23 cellular contexts compared by ENCODE assay signal in genomic region chr14:90356925-90357324, GRCh38. TPM values are rescaled to one million over a fixed set of nuclear protein-coding genes. Genes with fewer than 3 reads are reported as not detected.
A peak's percentile ranks its signal among the peaks of the same experiment; 100 is the strongest.
DNase-seq lines count a peak whose midpoint lies in the region; ATAC-seq, FAIRE-seq and TF ChIP-seq lines count a peak whose summit lies in the region.
"Had no signal": no experiment of that assay in that cellular context is flagged by ENCODE, and none has a peak within 500 bp of the region (broad histone marks: within the 10 kb centered on the region; RNA-seq: fewer than 3 reads in every experiment).

No MANE protein-coding gene starts in this region.

- ATAC-seq in HepG2 (peak; percentile 39; the same call in 2 of the 3 replicates), right lobe of liver (peak; percentile 72 to 80 (median 77))
- ATAC-seq: CD8-positive, alpha-beta T cell; GM12878 had no signal

- DNase-seq in HepG2 (ENCODE audit: low spot score) (no peak), right lobe of liver (no peak), COLO668 (lab: John Stamatoyannopoulos, UW; ENCODE audit: unreplicated experiment) (no peak), HK-2 (ENCODE audit: unreplicated experiment) (no peak), GM13976 (ENCODE audit: low spot score) (no peak)
- DNase-seq: 8988T; AML-193; CD4-positive, alpha-beta T cell; CD8-positive, alpha-beta T cell; COR-L47; DMS 273 treated with DMSO at 0.1 percent for 48 hours; DMS153; DMS53; DMS79; DND-41; EL; GDM1 had no signal

- POLR2A ChIA-PET in HepG2 (lab: Yijun Ruan, JAX): no interaction called here

- TF ChIP-seq POLR2A in HepG2 (IDR thresholded peaks at IDR 0.05; ENCODE audit: insufficient read depth in 1 of 2, low read depth in 2 of 2, low read length in 2 of 2) (no peak), right lobe of liver (IDR thresholded peaks at IDR 0.05) (no peak)

- TF ChIP-seq RAD21 in HepG2 (CRISPR knock-in tag; IDR thresholded peaks at IDR 0.05): no peak

- in situ Hi-C loops in HepG2 (cut with HindIII; ENCODE audit: extremely low pct_ligation_motif_present, low pct_unique_long_range_greater_than_20kb) (no loop called here), GM13976 (cut with MboI; ENCODE audit: low sequenced_read_pairs, unreplicated experiment) (no loop called here)

- no peak overlapping the region for H3K4me3 ChIP-seq in HepG2 (replicated peaks in 1 of 3; ENCODE audit: insufficient read depth in 1 of 3, low read depth in 2 of 3, low read length in 3 of 3)
- H3K4me3 ChIP-seq in right lobe of liver: no peak overlapping the region
- H3K4me3 ChIP-seq: BLaER1 treated with 17β-estradiol and CSF1 and Interleukin-3, amounts not matched to agents 10 nM and 100 nM; GM12878 had no signal

- intact Hi-C loops in HepG2 (cut with micrococcal nuclease; ENCODE audit: unreplicated experiment) (no loop called here), right lobe of liver (cut with DNase I) (no loop called here)

- H2AFZ ChIP-seq in HepG2 (ENCODE audit: low read length): no peak overlapping the region

- BruUV-seq in HepG2 (replicated peaks; lab: Mats Ljungman, UMichigan): no TSS peak

- WGBS in HepG2 (ENCODE audit: low lambda C conversion rate): 0% methylated on average over 1 of the region's 1 CpG
- 23% methylated on average over 1 of the region's 1 CpG for WGBS in right lobe of liver (ENCODE audit: insufficient coverage, low coverage, low lambda C conversion rate, missing lambda C conversion rate)

- H4K20me1 ChIP-seq in HepG2 (ENCODE audit: insufficient read depth, low read length): no peaks in the 10 kb centered on the region
- H4K20me1 ChIP-seq: BLaER1 treated with 17β-estradiol and CSF1 and Interleukin-3, amounts not matched to agents 10 nM and 100 nM had no signal

- peaks cover 28% of the 10 kb centered on the region for H3K4me1 ChIP-seq in HepG2 (ENCODE audit: insufficient read depth, low read length)
- peaks cover 0 to 28% (median 13%) of the 10 kb centered on the region in 4 donors for H3K4me1 ChIP-seq in right lobe of liver
- H3K4me1 ChIP-seq: BLaER1 treated with 17β-estradiol and CSF1 and Interleukin-3, amounts not matched to agents 10 nM and 100 nM had no signal

- H3K36me3 ChIP-seq in HepG2 (replicated peaks in 1 of 2; ENCODE audit: control insufficient read depth in 1 of 2, insufficient read depth in 2 of 2, low read length in 2 of 2) (no peaks in the 10 kb centered on the region), right lobe of liver (no peaks in the 10 kb centered on the region)
- H3K36me3 ChIP-seq: BLaER1 treated with 17β-estradiol and CSF1 and Interleukin-3, amounts not matched to agents 10 nM and 100 nM had no signal

- H3K9me3 ChIP-seq in HepG2 (ENCODE audit: low read length): no peaks in the 10 kb centered on the region
- H3K9me3 ChIP-seq in right lobe of liver: no peaks in the 10 kb centered on the region
- H3K9me3 ChIP-seq: BLaER1 treated with 17β-estradiol and CSF1 and Interleukin-3, amounts not matched to agents 10 nM and 100 nM had no signal

- TF ChIP-seq EP300 in HepG2 (IDR thresholded peaks at IDR 0.05; ENCODE audit: low read depth in 2 of 2, low read length in 2 of 2) (no peak; a peak in 1 of 4 replicates), HepG2 (CRISPR knock-in tag; IDR thresholded peaks at IDR 0.05; ENCODE audit: borderline replicate concordance) (no peak)

- TF ChIP-seq CTCF in HepG2 (CRISPR knock-in tag; IDR thresholded peaks at IDR 0.05) (no peak), right lobe of liver (IDR thresholded peaks at IDR 0.05) (no peak), GM13976 (IDR thresholded peaks at IDR 0.05; ENCODE audit: borderline replicate concordance, control extremely low read depth, extremely low read depth, insufficient read depth, missing control alignments) (no peak)

- CTCF ChIA-PET in HepG2 (lab: Yijun Ruan, JAX; ENCODE audit: low intra/inter-chr PET ratio, low total read pairs): no interaction called here

- H3K4me2 ChIP-seq in HepG2 (ENCODE audit: low read depth, low read length): no peak overlapping the region
- H3K4me2 ChIP-seq: BLaER1 treated with 17β-estradiol and CSF1 and Interleukin-3, amounts not matched to agents 10 nM and 100 nM had no signal

- no peaks in the 10 kb centered on the region for H3K27me3 ChIP-seq in HepG2 (ENCODE audit: control insufficient read depth in 1 of 2, insufficient read depth in 2 of 2, low read length in 2 of 2)
- H3K27me3 ChIP-seq in right lobe of liver: no peaks in the 10 kb centered on the region
- H3K27me3 ChIP-seq: BLaER1 treated with 17β-estradiol and CSF1 and Interleukin-3, amounts not matched to agents 10 nM and 100 nM had no signal

- H3K27ac ChIP-seq in HepG2 (ENCODE audit: extremely low read length, insufficient read depth, low read length): no peak overlapping the region
- peak overlapping the region in 2 of 3 donors; percentile 17 to 61 for H3K27ac ChIP-seq in right lobe of liver
- H3K27ac ChIP-seq: BLaER1 treated with 17β-estradiol and CSF1 and Interleukin-3, amounts not matched to agents 10 nM and 100 nM; C4-2B had no signal

- no peak for FAIRE-seq in HepG2 (lab: Jason Lieb, UNC)
- FAIRE-seq: A204.1, GM12878, GM12892, GM19239 had no signal

- no peak overlapping the region for H3K9ac ChIP-seq in HepG2 (ENCODE audit: insufficient read depth, low read depth, low read length)
- H3K9ac ChIP-seq: BLaER1 treated with 17β-estradiol and CSF1 and Interleukin-3, amounts not matched to agents 10 nM and 100 nM had no signal

- H3K79me2 ChIP-seq in HepG2 (ENCODE audit: insufficient read depth, low read length): no peaks in the 10 kb centered on the region

TF ChIP-seq in HepG2, 621 proteins besides CTCF, POLR2A, EP300 and RAD21 (continues in another document):
- TF ChIP-seq ZNF496 (CRISPR knock-in tag; IDR thresholded peaks at IDR 0.05; ENCODE audit: insufficient replicate concordance) (no peak), ZNF234 (CRISPR knock-in tag; conservative IDR thresholded peaks at IDR 0.05) (no peak), BRF2 (CRISPR knock-in tag; IDR thresholded peaks at IDR 0.05) (no peak), TMF1 (CRISPR knock-in tag; IDR thresholded peaks at IDR 0.05; ENCODE audit: low read depth) (no peak)

RNA-seq across cellular contexts. Expression of gene NRDE2, which starts 25.2 kb away (rescaled TPM):
- total RNA-seq in HepG2 (2016; rRNA removed; fragmentation: Illumina TruSeq; extraction: Trizol): 12.5 and 16.9 TPM in 2 replicates
- total RNA-seq in HepG2 (2016; cell fraction: cytosol; rRNA removed; fragmentation: Illumina TruSeq; extraction: Trizol; ENCODE audit: low read depth): 2.5 and 3.0 TPM in 2 replicates
- total RNA-seq in HepG2 (2016; cell fraction: insoluble cytoplasmic fraction; rRNA removed; fragmentation: Illumina TruSeq; extraction: Trizol): 14.5 and 15.2 TPM in 2 replicates
- 3.4 and 3.9 TPM in 2 replicates for total RNA-seq in HepG2 (2016; cell fraction: membrane; rRNA removed; fragmentation: Illumina TruSeq; extraction: Trizol)
- 19.1 and 19.5 TPM in 2 replicates for total RNA-seq in HepG2 (2016; cell fraction: nucleus; rRNA removed; fragmentation: Illumina TruSeq; extraction: Trizol)
- polyA plus RNA-seq in HepG2 (2011; rRNA removed): 5.6 TPM in 2 replicates
- 4.7 and 5.4 TPM in 2 replicates for polyA plus RNA-seq in HepG2 (2011; cell fraction: cytosol; rRNA removed)
- polyA plus RNA-seq in HepG2 (2011; cell fraction: nucleus; rRNA removed): 12.3 and 13.4 TPM in 2 replicates
- 5.2 and 6.2 TPM in 2 replicates for polyA plus RNA-seq in HepG2 (2012)
- 0.38 and 0.41 TPM in 2 replicates for polyA plus RNA-seq in HepG2 (2016; cell fraction: cytosol; fragmentation: Illumina TruSeq; extraction: Trizol; ENCODE audit: low read depth)
- 9.6 and 10.3 TPM in 2 replicates for polyA plus RNA-seq in HepG2 (2016; cell fraction: insoluble cytoplasmic fraction; fragmentation: Illumina TruSeq; extraction: Trizol; ENCODE audit: low read depth)
- polyA plus RNA-seq in HepG2 (2016; cell fraction: membrane; fragmentation: Illumina TruSeq; extraction: Trizol; ENCODE audit: low read depth): 0.86 and 0.92 TPM in 2 replicates
- polyA plus RNA-seq in HepG2 (2016; cell fraction: nucleus; fragmentation: Illumina TruSeq; extraction: Trizol; ENCODE audit: insufficient read depth, low read depth): 14.5 and 18.6 TPM in 2 replicates
- 9.4 and 26.4 TPM in 2 replicates for polyA minus RNA-seq in HepG2 (2011; rRNA and poly(A)+ RNA removed; ENCODE audit: low replicate concordance)
- 3.1 and 3.3 TPM in 2 replicates for polyA minus RNA-seq in HepG2 (2011; cell fraction: cytosol; rRNA and poly(A)+ RNA removed)
- 24.8 and 25.6 TPM in 2 replicates for polyA minus RNA-seq in HepG2 (2011; cell fraction: nucleus; rRNA and poly(A)+ RNA removed)
- total RNA-seq in right lobe of liver: 10 to 100 TPM in 5 of 6 experiments, 1 to 10 TPM in 1; 7.9 to 16.3 (median 13.8) TPM

RNA-seq across cellular contexts. Expression of gene CALM1, which starts 39.9 kb away (rescaled TPM):
- 238 and 346 TPM in 2 replicates for total RNA-seq in HepG2 (2016; rRNA removed; fragmentation: Illumina TruSeq; extraction: Trizol)
- 29.6 and 47.4 TPM in 2 replicates for total RNA-seq in HepG2 (2016; cell fraction: cytosol; rRNA removed; fragmentation: Illumina TruSeq; extraction: Trizol; ENCODE audit: low read depth)
- total RNA-seq in HepG2 (2016; cell fraction: insoluble cytoplasmic fraction; rRNA removed; fragmentation: Illumina TruSeq; extraction: Trizol): 242 and 366 TPM in 2 replicates
- total RNA-seq in HepG2 (2016; cell fraction: membrane; rRNA removed; fragmentation: Illumina TruSeq; extraction: Trizol): 98.2 and 111 TPM in 2 replicates
- 91.7 and 108 TPM in 2 replicates for total RNA-seq in HepG2 (2016; cell fraction: nucleus; rRNA removed; fragmentation: Illumina TruSeq; extraction: Trizol)
- 80.5 and 110 TPM in 2 replicates for polyA plus RNA-seq in HepG2 (2011; rRNA removed)
- polyA plus RNA-seq in HepG2 (2011; cell fraction: cytosol; rRNA removed): 96.0 and 112 TPM in 2 replicates
- polyA plus RNA-seq in HepG2 (2011; cell fraction: nucleus; rRNA removed): 50.1 and 52.3 TPM in 2 replicates
- 119 and 120 TPM in 2 replicates for polyA plus RNA-seq in HepG2 (2012)
- 40.5 and 51.9 TPM in 2 replicates for polyA plus RNA-seq in HepG2 (2016; cell fraction: cytosol; fragmentation: Illumina TruSeq; extraction: Trizol; ENCODE audit: low read depth)
- 366 and 395 TPM in 2 replicates for polyA plus RNA-seq in HepG2 (2016; cell fraction: insoluble cytoplasmic fraction; fragmentation: Illumina TruSeq; extraction: Trizol; ENCODE audit: low read depth)
- 92.6 and 101 TPM in 2 replicates for polyA plus RNA-seq in HepG2 (2016; cell fraction: membrane; fragmentation: Illumina TruSeq; extraction: Trizol; ENCODE audit: low read depth)
- 160 and 164 TPM in 2 replicates for polyA plus RNA-seq in HepG2 (2016; cell fraction: nucleus; fragmentation: Illumina TruSeq; extraction: Trizol; ENCODE audit: insufficient read depth, low read depth)
- 189 and 213 TPM in 2 replicates for polyA minus RNA-seq in HepG2 (2011; rRNA and poly(A)+ RNA removed; ENCODE audit: low replicate concordance)
- 93.2 and 109 TPM in 2 replicates for polyA minus RNA-seq in HepG2 (2011; cell fraction: cytosol; rRNA and poly(A)+ RNA removed)
- polyA minus RNA-seq in HepG2 (2011; cell fraction: nucleus; rRNA and poly(A)+ RNA removed): 128 and 155 TPM in 2 replicates
- 100 to 1,000 TPM; 143 to 207 (median 161) TPM for total RNA-seq in right lobe of liver
